In the genomic region with DNA sequence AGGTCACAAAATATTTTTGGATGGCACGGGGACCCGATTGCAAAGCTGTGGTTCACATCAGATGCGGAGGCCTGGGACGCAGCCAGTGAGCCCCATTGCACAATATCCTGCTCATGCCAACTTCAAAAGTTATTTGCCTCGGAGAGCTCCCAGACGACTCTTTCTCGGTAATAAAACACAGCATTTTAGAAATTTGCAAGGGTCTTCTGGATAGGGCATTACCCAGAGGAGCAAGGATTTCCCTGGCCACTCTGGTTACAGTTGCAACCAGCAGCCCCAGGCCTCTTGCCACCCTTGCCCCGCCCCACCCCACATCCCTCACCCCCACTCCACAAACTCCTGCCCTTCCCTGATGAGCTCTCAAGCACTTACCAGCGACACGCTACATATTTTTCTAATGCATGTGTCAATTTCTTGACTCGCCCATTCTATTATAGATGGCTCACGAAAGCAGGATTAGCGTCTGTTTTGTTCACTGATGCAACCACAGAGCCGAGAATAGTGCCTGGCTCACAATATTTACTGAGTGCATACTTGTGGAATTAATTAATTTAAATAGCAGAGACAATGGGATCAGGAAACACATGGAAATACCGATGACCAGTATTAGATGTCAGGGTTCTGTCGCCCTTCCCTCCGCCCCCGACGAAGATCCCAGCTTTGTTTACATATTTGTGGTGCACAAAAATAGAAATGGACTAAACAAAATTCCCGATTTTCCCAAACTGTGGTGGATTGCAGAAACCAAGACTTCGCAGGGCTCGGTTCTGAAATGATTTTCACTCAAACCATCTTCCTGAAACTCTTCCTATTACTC, we compare ENCODE assay signal across 8 cellular contexts.
DNase-seq lines count a peak whose midpoint lies in the region; ATAC-seq, FAIRE-seq and TF ChIP-seq lines count a peak whose summit lies in the region.

No MANE protein-coding gene starts in this region.

- peaks cover 20% of the 10 kb centered on the region for H3K4me1 Mint-ChIP-seq in activated CD4-positive, alpha-beta T cell treated with anti-CD3 and anti-CD28 coated beads, Interleukin-2, amount 10 ng/mL, durations not matched to agents 7 days and 5 days
- no peaks in the 10 kb centered on the region for H3K4me1 Mint-ChIP-seq in CD4-positive, alpha-beta T cell (ENCODE audit: low read depth)

- H3K27ac ChIP-seq in brain microvascular endothelial cell, result peak overlapping the region; percentile 11
- peak overlapping the region; percentile 82 to 88 for H3K27ac ChIP-seq in liver (ENCODE audit: low read depth in 1 of 2, low read length in 2 of 2)
- H3K27ac ChIP-seq in CD4-positive, alpha-beta T cell (ENCODE audit: low read depth, low read length), result no peak overlapping the region

- no peak for TF ChIP-seq RAD21 in liver (IDR thresholded peaks at IDR 0.05)

- H3K36me3 ChIP-seq in brain microvascular endothelial cell (replicated peaks) (no peaks in the 10 kb centered on the region), liver (ENCODE audit: control insufficient read depth in 4 of 4, insufficient read depth in 3 of 4, low read depth in 1 of 4, low read length in 3 of 4) (no peaks in the 10 kb centered on the region)

- H3K9ac ChIP-seq in liver (ENCODE audit: low read depth in 1 of 2, low read length in 2 of 2), result peak overlapping the region in 1 of 2 donors; percentile 67

- H3K27me3 Mint-ChIP-seq in activated CD4-positive, alpha-beta T cell treated with anti-CD3 and anti-CD28 coated beads, Interleukin-2, amount 10 ng/mL, durations not matched to agents 7 days and 5 days, result no peaks in the 10 kb centered on the region
- H3K27me3 Mint-ChIP-seq in CD4-positive, alpha-beta T cell, result no peaks in the 10 kb centered on the region

- H3K4me1 ChIP-seq in liver (ENCODE audit: control insufficient read depth in 4 of 4, insufficient read depth in 4 of 4, low read length in 3 of 4), result peaks cover 0 to 22% (median 17%) of the 10 kb centered on the region in 4 donors

- peaks cover 3% of the 10 kb centered on the region for H3K36me3 Mint-ChIP-seq in activated CD4-positive, alpha-beta T cell treated with anti-CD3 and anti-CD28 coated beads, Interleukin-2, amount 10 ng/mL, durations not matched to agents 7 days and 5 days (ENCODE audit: low read depth)
- no peaks in the 10 kb centered on the region for H3K36me3 Mint-ChIP-seq in CD4-positive, alpha-beta T cell (ENCODE audit: low read depth)

- no peak for ATAC-seq in GM21576 (IDR thresholded peaks at IDR 0.05; ENCODE audit: unreplicated experiment)
- ATAC-seq in CD4-positive, alpha-beta T cell (ENCODE audit: poor library complexity), result no peak

- H3K27ac Mint-ChIP-seq in activated CD4-positive, alpha-beta T cell treated with anti-CD3 and anti-CD28 coated beads, Interleukin-2, amount 10 ng/mL, durations not matched to agents 7 days and 5 days, result no peak overlapping the region
- no peak overlapping the region for H3K27ac Mint-ChIP-seq in CD4-positive, alpha-beta T cell

- H3K9me3 ChIP-seq in liver (ENCODE audit: control insufficient read depth in 4 of 4, low read length in 3 of 4), result no peaks in the 10 kb centered on the region
- no peaks in the 10 kb centered on the region for H3K9me3 ChIP-seq in CD4-positive, alpha-beta T cell (ENCODE audit: control insufficient read depth, low read length)

- H3K4me3 ChIP-seq in AG10803 (ENCODE audit: low read length) (peak overlapping the region; percentile 49), brain microvascular endothelial cell (ENCODE audit: low read depth, low read length) (no peak overlapping the region), liver (ENCODE audit: low read depth in 1 of 3, low read length in 3 of 3) (peak overlapping the region in 2 of 3 donors; percentile 13 to 39)

- DNase-seq in AG10803 (ENCODE audit: low read depth), result peak; percentile 99
- peak; percentile 64 for DNase-seq in NCI-H187 treated with DMSO at 0.1 percent for 48 hours (lab: John Stamatoyannopoulos, UW)
- DNase-seq in brain microvascular endothelial cell, result peak; percentile 49
- no peak for DNase-seq in HTR-8/SVneo (ENCODE audit: insufficient read length, low spot score)
- DNase-seq in activated CD4-positive, alpha-beta T cell treated with anti-CD3 and anti-CD28 coated beads, Interleukin-2, amount 10 ng/mL, durations not matched to agents 7 days and 5 days, result no peak
- DNase-seq in CD4-positive, alpha-beta T cell, result no peak

- 13% methylated on average over 22 of the region's 22 CpGs for WGBS in liver

- POLR2A ChIA-PET in activated CD4-positive, alpha-beta T cell treated with anti-CD3 and anti-CD28 coated beads, Interleukin-2, amount 10 ng/mL, durations not matched to agents 7 days and 5 days (lab: Charles Lee), result no interaction called here
- POLR2A ChIA-PET in CD4-positive, alpha-beta T cell (lab: Charles Lee), result no interaction called here

- intact Hi-C loops in CD4-positive, alpha-beta T cell (cut with DNase I, micrococcal nuclease), result no loop called here

- in situ Hi-C loops in brain microvascular endothelial cell (cut with HindIII; ENCODE audit: low pct_ligation_motif_present, low sequenced_read_pairs), result no loop called here

- no peak for FAIRE-seq in HTR-8/SVneo (lab: Jason Lieb, UNC)

- CTCF ChIA-PET in activated CD4-positive, alpha-beta T cell treated with anti-CD3 and anti-CD28 coated beads, Interleukin-2, amount 10 ng/mL, durations not matched to agents 7 days and 5 days (lab: Charles Lee), result no interaction called here
- CTCF ChIA-PET in CD4-positive, alpha-beta T cell (lab: Charles Lee), result no interaction called here

- no peaks in the 10 kb centered on the region for H3K9me3 Mint-ChIP-seq in activated CD4-positive, alpha-beta T cell treated with anti-CD3 and anti-CD28 coated beads, Interleukin-2, amount 10 ng/mL, durations not matched to agents 7 days and 5 days
- H3K9me3 Mint-ChIP-seq in CD4-positive, alpha-beta T cell, result no peaks in the 10 kb centered on the region

- no peaks in the 10 kb centered on the region for H3K27me3 ChIP-seq in brain microvascular endothelial cell (replicated peaks)
- H3K27me3 ChIP-seq in liver (ENCODE audit: control insufficient read depth in 4 of 4, insufficient read depth in 4 of 4, low read length in 3 of 4), result no peaks in the 10 kb centered on the region
- no peaks in the 10 kb centered on the region for H3K27me3 ChIP-seq in CD4-positive, alpha-beta T cell (ENCODE audit: control insufficient read depth, insufficient read depth, low read length)

- TF ChIP-seq CTCF in AG10803 (conservative IDR thresholded peaks at IDR 0.05; ENCODE audit: low read length) (no peak), brain microvascular endothelial cell (IDR thresholded peaks at IDR 0.05; ENCODE audit: low read depth, low read length, missing control alignments) (no peak), liver (IDR thresholded peaks at IDR 0.05; ENCODE audit: low read depth, low read length, missing input control) (no peak)
- no peak for TF ChIP-seq CTCF in CD4-positive, alpha-beta T cell (IDR thresholded peaks at IDR 0.05)

- no peak overlapping the region for H3K4me3 Mint-ChIP-seq in activated CD4-positive, alpha-beta T cell treated with anti-CD3 and anti-CD28 coated beads, Interleukin-2, amount 10 ng/mL, durations not matched to agents 7 days and 5 days
- H3K4me3 Mint-ChIP-seq in CD4-positive, alpha-beta T cell, result no peak overlapping the region

TF ChIP-seq in liver, 16 proteins besides CTCF, POLR2A, EP300 and RAD21:
- no peak for TF ChIP-seq HNF4G (IDR thresholded peaks at IDR 0.05)
- TF ChIP-seq, protein P1, sequence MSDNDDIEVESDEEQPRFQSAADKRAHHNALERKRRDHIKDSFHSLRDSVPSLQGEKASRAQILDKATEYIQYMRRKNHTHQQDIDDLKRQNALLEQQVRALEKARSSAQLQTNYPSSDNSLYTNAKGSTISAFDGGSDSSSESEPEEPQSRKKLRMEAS (IDR thresholded peaks at IDR 0.05), result peak; percentile 71
- peak in 1 of 2 donors; percentile 11 for TF ChIP-seq HNF4A (conservative IDR thresholded peaks at IDR 0.05)
- TF ChIP-seq YY1 (IDR thresholded peaks at IDR 0.05), result peak; percentile 67
- no peak for TF ChIP-seq NR2F2 (IDR thresholded peaks at IDR 0.05)
- TF ChIP-seq GABPA (IDR thresholded peaks at IDR 0.05 in 1 of 2, conservative IDR thresholded peaks at IDR 0.05 in 1 of 2), result peak in 1 of 2 donors; percentile 14
- TF ChIP-seq, protein P2, sequence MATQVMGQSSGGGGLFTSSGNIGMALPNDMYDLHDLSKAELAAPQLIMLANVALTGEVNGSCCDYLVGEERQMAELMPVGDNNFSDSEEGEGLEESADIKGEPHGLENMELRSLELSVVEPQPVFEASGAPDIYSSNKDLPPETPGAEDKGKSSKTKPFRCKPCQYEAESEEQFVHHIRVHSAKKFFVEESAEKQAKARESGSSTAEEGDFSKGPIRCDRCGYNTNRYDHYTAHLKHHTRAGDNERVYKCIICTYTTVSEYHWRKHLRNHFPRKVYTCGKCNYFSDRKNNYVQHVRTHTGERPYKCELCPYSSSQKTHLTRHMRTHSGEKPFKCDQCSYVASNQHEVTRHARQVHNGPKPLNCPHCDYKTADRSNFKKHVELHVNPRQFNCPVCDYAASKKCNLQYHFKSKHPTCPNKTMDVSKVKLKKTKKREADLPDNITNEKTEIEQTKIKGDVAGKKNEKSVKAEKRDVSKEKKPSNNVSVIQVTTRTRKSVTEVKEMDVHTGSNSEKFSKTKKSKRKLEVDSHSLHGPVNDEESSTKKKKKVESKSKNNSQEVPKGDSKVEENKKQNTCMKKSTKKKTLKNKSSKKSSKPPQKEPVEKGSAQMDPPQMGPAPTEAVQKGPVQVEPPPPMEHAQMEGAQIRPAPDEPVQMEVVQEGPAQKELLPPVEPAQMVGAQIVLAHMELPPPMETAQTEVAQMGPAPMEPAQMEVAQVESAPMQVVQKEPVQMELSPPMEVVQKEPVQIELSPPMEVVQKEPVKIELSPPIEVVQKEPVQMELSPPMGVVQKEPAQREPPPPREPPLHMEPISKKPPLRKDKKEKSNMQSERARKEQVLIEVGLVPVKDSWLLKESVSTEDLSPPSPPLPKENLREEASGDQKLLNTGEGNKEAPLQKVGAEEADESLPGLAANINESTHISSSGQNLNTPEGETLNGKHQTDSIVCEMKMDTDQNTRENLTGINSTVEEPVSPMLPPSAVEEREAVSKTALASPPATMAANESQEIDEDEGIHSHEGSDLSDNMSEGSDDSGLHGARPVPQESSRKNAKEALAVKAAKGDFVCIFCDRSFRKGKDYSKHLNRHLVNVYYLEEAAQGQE (IDR thresholded peaks at IDR 0.05), result peak; percentile 85
- peak; percentile 10 to 64 for TF ChIP-seq RXRA (IDR thresholded peaks at IDR 0.05)

Comparison
In these comparisons a context has a peak if more than half of its experiments do, and no peak if none do; other contexts are left out.
1. DNase-seq: peak in AG10803 (single experiment), NCI-H187 treated with DMSO at 0.1 percent for 48 hours (single experiment) and brain microvascular endothelial cell (single experiment); none in HTR-8/SVneo (single experiment), activated CD4-positive, alpha-beta T cell treated with anti-CD3 and anti-CD28 coated beads, Interleukin-2, amount 10 ng/mL, durations not matched to agents 7 days and 5 days (single experiment) and CD4-positive, alpha-beta T cell (0 of 10).